ENCODE assay signal across 18 cellular contexts in genomic region chr5:122200456-122200855, GRCh38.
DNase-seq lines count a peak whose midpoint lies in the region; ATAC-seq and TF ChIP-seq lines count a peak whose summit lies in the region.
"Had no signal": no experiment of that assay in that cellular context is flagged by ENCODE, and none has a peak within 500 bp of the region (broad histone marks: within the 10 kb centered on the region; RNA-seq: fewer than 3 reads in every experiment).

No MANE protein-coding gene starts in this region.

- no peak overlapping the region for H2AFZ ChIP-seq in trophoblast cell (ENCODE audit: insufficient read depth, low read length, poor library complexity)

- no peak overlapping the region for H2AK5ac ChIP-seq in trophoblast cell (ENCODE audit: low read length)

- peaks cover 9% of the 10 kb centered on the region for H3K79me1 ChIP-seq in trophoblast cell (ENCODE audit: low read length)

- intact Hi-C loops in lower lobe of right lung (cut with DNase I): no loop called here
- intact Hi-C loops in body of pancreas (cut with DNase I): no loop called here

- H3K27ac ChIP-seq in mesodermal cell (ENCODE audit: low read depth, low read length, severe bottlenecking) (peak overlapping the region; percentile 23), trophoblast cell (ENCODE audit: low read depth, low read length) (peak overlapping the region; percentile 44), lower lobe of right lung (no peak overlapping the region), body of pancreas (no peak overlapping the region)
- H3K27ac ChIP-seq: 22Rv1, A549, C4-2B had no signal

- no peaks in the 10 kb centered on the region for H3K27me3 ChIP-seq in trophoblast cell (ENCODE audit: insufficient read depth, low read length)
- H3K27me3 ChIP-seq in lower lobe of right lung (ENCODE audit: low read depth): no peaks in the 10 kb centered on the region
- H3K27me3 ChIP-seq in body of pancreas: no peaks in the 10 kb centered on the region

- H3K36me3 ChIP-seq in mesodermal cell (ENCODE audit: control insufficient read depth, insufficient read depth, low read length) (no peaks in the 10 kb centered on the region), trophoblast cell (ENCODE audit: control insufficient read depth in 1 of 2, insufficient read depth in 2 of 2, low read length in 2 of 2) (no peaks in the 10 kb centered on the region), lower lobe of right lung (no peaks in the 10 kb centered on the region), body of pancreas (replicated peaks in 1 of 2; ENCODE audit: insufficient read depth in 1 of 2, low read depth in 2 of 2) (no peaks in the 10 kb centered on the region)

- no peak overlapping the region for H3K4me2 ChIP-seq in trophoblast cell (ENCODE audit: low read length)
- H3K4me2 ChIP-seq: A549 had no signal

- H3K79me2 ChIP-seq in trophoblast cell (ENCODE audit: control insufficient read depth, insufficient read depth, low read length, poor library complexity): no peaks in the 10 kb centered on the region

- no peak overlapping the region for H4K91ac ChIP-seq in trophoblast cell (ENCODE audit: low read depth, low read length)

- no peak overlapping the region for H3K9ac ChIP-seq in trophoblast cell (ENCODE audit: low read length)

- H3K4me1 ChIP-seq in mesodermal cell (ENCODE audit: control insufficient read depth, insufficient read depth, low read length, poor library complexity, severe bottlenecking): no peaks in the 10 kb centered on the region
- H3K4me1 ChIP-seq in trophoblast cell (ENCODE audit: control insufficient read depth in 1 of 2, insufficient read depth in 2 of 2, low read length in 2 of 2): peaks cover 3 to 8% of the 10 kb centered on the region in 2 experiments
- H3K4me1 ChIP-seq in lower lobe of right lung: no peaks in the 10 kb centered on the region
- H3K4me1 ChIP-seq in body of pancreas: no peaks in the 10 kb centered on the region
- H3K4me1 ChIP-seq: A549 had no signal

- H2BK5ac ChIP-seq in trophoblast cell (ENCODE audit: low read depth, low read length, poor library complexity): no peak overlapping the region

- H4K12ac ChIP-seq in trophoblast cell (ENCODE audit: low read depth, low read length): no peak overlapping the region

- H3K18ac ChIP-seq in trophoblast cell (ENCODE audit: low read length): no peak overlapping the region

- H3K4me3 ChIP-seq in mesodermal cell (ENCODE audit: extremely low read depth, insufficient read depth, low read length, poor library complexity, severe bottlenecking) (no peak overlapping the region), trophoblast cell (ENCODE audit: low read depth, low read length) (no peak overlapping the region), lower lobe of right lung (no peak overlapping the region), body of pancreas (no peak overlapping the region)
- H3K4me3 ChIP-seq: A549 had no signal

- DNase-seq in NCI-H2227 treated with DMSO at 0.1 percent for 48 hours (lab: John Stamatoyannopoulos, UW): peak; percentile 10
- no peak for DNase-seq in NCI-H2227 (lab: John Stamatoyannopoulos, UW; ENCODE audit: unreplicated experiment)
- DNase-seq in RPMI8226: peak; percentile 52
- no peak for DNase-seq in trophoblast cell
- no peak for DNase-seq in lower lobe of right lung
- no peak for DNase-seq in body of pancreas
- DNase-seq: AML-193; Caco-2; CD4-positive, alpha-beta T cell; GDM1; GOT3; H7; IMR-90 had no signal

- H3K14ac ChIP-seq in trophoblast cell (ENCODE audit: low read length): no peak overlapping the region

- H3K23ac ChIP-seq in trophoblast cell (ENCODE audit: low read length): no peak overlapping the region

- H2BK12ac ChIP-seq in trophoblast cell (ENCODE audit: low read length): no peak overlapping the region

- no peak for TF ChIP-seq CTCF in lower lobe of right lung (IDR thresholded peaks at IDR 0.05)
- TF ChIP-seq CTCF in body of pancreas (IDR thresholded peaks at IDR 0.05): no peak

- H3K9me3 ChIP-seq in mesodermal cell (ENCODE audit: control insufficient read depth, low read length) (no peaks in the 10 kb centered on the region), trophoblast cell (ENCODE audit: insufficient read depth, low read depth, low read length) (no peaks in the 10 kb centered on the region), lower lobe of right lung (no peaks in the 10 kb centered on the region), body of pancreas (no peaks in the 10 kb centered on the region)
- H3K9me3 ChIP-seq: A549, Caco-2 had no signal

- ATAC-seq in lower lobe of right lung: no peak
- no peak for ATAC-seq in HG02610 (IDR thresholded peaks at IDR 0.05; ENCODE audit: unreplicated experiment)
- ATAC-seq in body of pancreas: no peak
- ATAC-seq: A549 had no signal

- H4K8ac ChIP-seq in trophoblast cell (ENCODE audit: low read depth, low read length): no peak overlapping the region

- H3K4ac ChIP-seq in trophoblast cell (ENCODE audit: low read depth, low read length): no peak overlapping the region

- no peak overlapping the region for H2BK120ac ChIP-seq in trophoblast cell (ENCODE audit: insufficient read depth, low read length, poor library complexity)

- TF ChIP-seq POLR2A in body of pancreas (IDR thresholded peaks at IDR 0.05): no peak

Comparison
In these comparisons a context has a peak if more than half of its experiments do, and no peak if none do; other contexts are left out.
1. DNase-seq: peak in NCI-H2227 treated with DMSO at 0.1 percent for 48 hours (single experiment) and RPMI8226 (single experiment); none in NCI-H2227 (single experiment), trophoblast cell (0 of 2), lower lobe of right lung (single experiment) and body of pancreas (0 of 4).
2. H3K27ac ChIP-seq: peak in mesodermal cell (single experiment) and trophoblast cell (single experiment); none in lower lobe of right lung (single experiment) and body of pancreas (0 of 4).